ENCODE assay signal across 3 cellular contexts in the genomic region with DNA sequence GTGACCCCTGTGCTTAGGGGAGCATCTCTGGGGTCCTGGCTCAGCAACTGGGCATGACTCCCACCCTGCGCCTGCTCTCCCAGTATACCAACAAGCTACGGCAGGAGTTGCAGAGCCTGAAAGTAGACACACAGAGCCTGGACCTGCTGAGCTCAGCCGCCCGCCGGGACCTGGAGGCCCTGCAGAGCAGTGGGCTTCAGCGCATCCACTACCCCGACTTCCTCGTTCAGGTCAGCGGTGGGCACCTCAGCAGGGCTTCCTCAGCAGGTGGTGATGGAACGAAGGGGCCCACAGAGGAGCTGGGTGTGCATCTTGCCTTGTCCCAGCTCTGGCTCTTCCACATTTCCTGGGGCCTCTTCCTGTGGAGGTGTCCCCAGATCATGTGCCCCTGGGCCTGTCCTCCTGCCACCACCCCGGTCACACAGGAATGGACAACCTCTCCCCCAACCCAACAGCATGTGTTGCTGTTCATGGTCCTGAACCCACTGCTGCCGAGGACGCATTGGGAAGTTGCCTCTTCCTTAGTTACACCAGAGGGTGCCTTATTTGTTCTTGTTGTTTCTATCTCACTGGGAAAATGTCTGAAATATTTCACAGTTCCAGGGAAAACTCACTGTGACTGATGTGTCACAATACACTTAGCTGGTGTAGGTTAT.
TF ChIP-seq lines count a peak whose summit lies in the region.

No MANE protein-coding gene starts in this region.

TF ChIP-seq in A549, 52 proteins besides CTCF, POLR2A, EP300 and RAD21:
- no peak for TF ChIP-seq FOSL2 (IDR thresholded peaks at IDR 0.05)
- TF ChIP-seq FOSL2 (CRISPR knock-in tag; IDR thresholded peaks at IDR 0.05): no peak
- TF ChIP-seq, protein P1, sequence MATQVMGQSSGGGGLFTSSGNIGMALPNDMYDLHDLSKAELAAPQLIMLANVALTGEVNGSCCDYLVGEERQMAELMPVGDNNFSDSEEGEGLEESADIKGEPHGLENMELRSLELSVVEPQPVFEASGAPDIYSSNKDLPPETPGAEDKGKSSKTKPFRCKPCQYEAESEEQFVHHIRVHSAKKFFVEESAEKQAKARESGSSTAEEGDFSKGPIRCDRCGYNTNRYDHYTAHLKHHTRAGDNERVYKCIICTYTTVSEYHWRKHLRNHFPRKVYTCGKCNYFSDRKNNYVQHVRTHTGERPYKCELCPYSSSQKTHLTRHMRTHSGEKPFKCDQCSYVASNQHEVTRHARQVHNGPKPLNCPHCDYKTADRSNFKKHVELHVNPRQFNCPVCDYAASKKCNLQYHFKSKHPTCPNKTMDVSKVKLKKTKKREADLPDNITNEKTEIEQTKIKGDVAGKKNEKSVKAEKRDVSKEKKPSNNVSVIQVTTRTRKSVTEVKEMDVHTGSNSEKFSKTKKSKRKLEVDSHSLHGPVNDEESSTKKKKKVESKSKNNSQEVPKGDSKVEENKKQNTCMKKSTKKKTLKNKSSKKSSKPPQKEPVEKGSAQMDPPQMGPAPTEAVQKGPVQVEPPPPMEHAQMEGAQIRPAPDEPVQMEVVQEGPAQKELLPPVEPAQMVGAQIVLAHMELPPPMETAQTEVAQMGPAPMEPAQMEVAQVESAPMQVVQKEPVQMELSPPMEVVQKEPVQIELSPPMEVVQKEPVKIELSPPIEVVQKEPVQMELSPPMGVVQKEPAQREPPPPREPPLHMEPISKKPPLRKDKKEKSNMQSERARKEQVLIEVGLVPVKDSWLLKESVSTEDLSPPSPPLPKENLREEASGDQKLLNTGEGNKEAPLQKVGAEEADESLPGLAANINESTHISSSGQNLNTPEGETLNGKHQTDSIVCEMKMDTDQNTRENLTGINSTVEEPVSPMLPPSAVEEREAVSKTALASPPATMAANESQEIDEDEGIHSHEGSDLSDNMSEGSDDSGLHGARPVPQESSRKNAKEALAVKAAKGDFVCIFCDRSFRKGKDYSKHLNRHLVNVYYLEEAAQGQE (IDR thresholded peaks at IDR 0.05): peak; percentile 73; the same call in 1 of the 2 replicates
- no peak for TF ChIP-seq SMC3 (IDR thresholded peaks at IDR 0.05)

TF ChIP-seq in HEK293, 187 proteins besides CTCF, POLR2A, EP300 and RAD21:
- TF ChIP-seq ZNF777 (tag by site-specific recombination; IDR thresholded peaks at IDR 0.05; ENCODE audit: borderline replicate concordance): no peak
- TF ChIP-seq ZNF555 (tag by site-specific recombination; conservative IDR thresholded peaks at IDR 0.05): no peak
- TF ChIP-seq, protein P1 (tag by site-specific recombination; IDR thresholded peaks at IDR 0.05): peak; percentile 86
- TF ChIP-seq SCRT1 (tag by site-specific recombination; IDR thresholded peaks at IDR 0.05; ENCODE audit: borderline replicate concordance): no peak
- no peak for TF ChIP-seq ZNF677 (tag by site-specific recombination; IDR thresholded peaks at IDR 0.05)

TF ChIP-seq in GM12878, 131 proteins besides CTCF, POLR2A, EP300 and RAD21:
- TF ChIP-seq NFYA (IDR thresholded peaks at IDR 0.05; ENCODE audit: borderline replicate concordance, low read depth, low read length) (no peak), EED (IDR thresholded peaks at IDR 0.05; ENCODE audit: low read depth) (no peak), ESRRA (IDR thresholded peaks at IDR 0.05; ENCODE audit: low read length) (no peak), SIX5 (IDR thresholded peaks at IDR 0.05; ENCODE audit: low read depth, low read length, severe bottlenecking) (no peak), SUZ12 (IDR thresholded peaks at IDR 0.05; ENCODE audit: unreplicated experiment) (no peak)
- TF ChIP-seq, protein P1 (IDR thresholded peaks at IDR 0.05; ENCODE audit: low read depth, low read length): peak; percentile 60; the same call in 1 of the 2 replicates
- TF ChIP-seq, protein P2, sequence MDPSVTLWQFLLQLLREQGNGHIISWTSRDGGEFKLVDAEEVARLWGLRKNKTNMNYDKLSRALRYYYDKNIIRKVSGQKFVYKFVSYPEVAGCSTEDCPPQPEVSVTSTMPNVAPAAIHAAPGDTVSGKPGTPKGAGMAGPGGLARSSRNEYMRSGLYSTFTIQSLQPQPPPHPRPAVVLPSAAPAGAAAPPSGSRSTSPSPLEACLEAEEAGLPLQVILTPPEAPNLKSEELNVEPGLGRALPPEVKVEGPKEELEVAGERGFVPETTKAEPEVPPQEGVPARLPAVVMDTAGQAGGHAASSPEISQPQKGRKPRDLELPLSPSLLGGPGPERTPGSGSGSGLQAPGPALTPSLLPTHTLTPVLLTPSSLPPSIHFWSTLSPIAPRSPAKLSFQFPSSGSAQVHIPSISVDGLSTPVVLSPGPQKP (IDR thresholded peaks at IDR 0.05; ENCODE audit: low read depth, low read length): no peak
